ENCODE assay signal across 8 cellular contexts in the genomic region with DNA sequence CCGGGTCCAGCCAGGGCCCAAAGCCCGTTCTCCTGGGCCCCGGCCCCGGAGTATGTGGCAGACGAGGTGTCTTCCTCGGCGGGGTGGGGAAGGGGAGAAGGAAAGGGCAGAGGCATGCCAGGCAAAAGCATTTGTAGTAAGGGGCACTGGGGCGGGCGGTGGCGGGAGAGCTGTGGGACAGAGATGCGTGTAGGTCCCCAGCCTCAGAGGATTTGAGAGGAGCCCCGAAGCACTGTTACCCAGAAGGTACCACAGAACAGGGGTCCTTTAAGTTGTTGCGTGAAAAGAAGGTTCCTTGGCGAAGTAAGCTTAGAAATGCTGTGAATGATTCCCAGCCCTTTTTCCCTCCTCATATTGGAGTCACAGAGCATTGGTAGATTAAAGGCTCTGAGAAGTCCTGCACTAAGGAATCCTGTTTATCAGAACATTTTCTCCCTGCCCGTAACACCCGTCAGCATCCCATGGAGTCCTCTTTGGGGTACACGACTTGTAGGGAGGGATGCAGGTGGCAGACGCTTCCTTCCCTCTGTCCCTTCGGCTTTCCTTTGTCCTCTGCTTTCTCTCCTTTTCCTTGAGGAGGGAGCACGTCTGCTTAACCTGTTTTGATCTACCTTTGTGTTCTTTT. TPM values are rescaled to one million over a fixed set of nuclear protein-coding genes. Genes with fewer than 3 reads are reported as not detected.
DNase-seq lines count a peak whose midpoint lies in the region; ATAC-seq and TF ChIP-seq lines count a peak whose summit lies in the region.

No MANE protein-coding gene starts in this region.

- H3K9me3 ChIP-seq in RWPE2 (ENCODE audit: severe bottlenecking), result no peaks in the 10 kb centered on the region

- no peaks in the 10 kb centered on the region; the same call in none of the 2 replicates for H3K27me3 ChIP-seq in GM06990 (replicated peaks; ENCODE audit: control insufficient read depth, insufficient read depth, low read length)
- H3K27me3 ChIP-seq in RWPE2 (ENCODE audit: insufficient read depth, poor library complexity, severe bottlenecking), result no peaks in the 10 kb centered on the region
- H3K27me3 ChIP-seq in rectal smooth muscle tissue (ENCODE audit: control insufficient read depth, insufficient read depth, low read length), result no peaks in the 10 kb centered on the region

- H3K27ac ChIP-seq in RWPE2 (ENCODE audit: poor library complexity, severe bottlenecking), result no peak overlapping the region
- H3K27ac ChIP-seq in rectal smooth muscle tissue (ENCODE audit: low read depth, low read length), result peak overlapping the region; percentile 64

- DNase-seq in GM06990 (ENCODE audit: extremely low read depth, insufficient read length), result no peak
- DNase-seq in RWPE2 (ENCODE audit: low spot score), result no peak
- no peak for DNase-seq in fibroblast of mammary gland (ENCODE audit: low read depth)
- DNase-seq in NCI-H226, result no peak
- no peak for DNase-seq in cerebellum (ENCODE audit: low spot score)

- H3K36me3 ChIP-seq in GM06990 (ENCODE audit: control insufficient read depth, insufficient read depth, low read length) (no peaks in the 10 kb centered on the region), RWPE2 (ENCODE audit: low read depth) (no peaks in the 10 kb centered on the region), rectal smooth muscle tissue (ENCODE audit: control insufficient read depth, insufficient read depth, low read length) (no peaks in the 10 kb centered on the region)

- no peak for TF ChIP-seq CTCF in GM06990 (IDR thresholded peaks at IDR 0.05; ENCODE audit: insufficient read depth, low read length, poor library complexity, severe bottlenecking)
- no peak for TF ChIP-seq CTCF in RWPE2 (IDR thresholded peaks at IDR 0.05; ENCODE audit: poor library complexity, severe bottlenecking)
- no peak for TF ChIP-seq CTCF in fibroblast of mammary gland (conservative IDR thresholded peaks at IDR 0.05; ENCODE audit: control insufficient read depth, insufficient read depth, low read depth, low read length)

- ATAC-seq in RWPE2 (ENCODE audit: low read depth) (no peak), GM19023 (IDR thresholded peaks at IDR 0.05; ENCODE audit: unreplicated experiment) (no peak), GM18519 (IDR thresholded peaks at IDR 0.05; ENCODE audit: low FRiP score, unreplicated experiment) (no peak)

- peak overlapping the region; percentile 13 for H3K9ac ChIP-seq in rectal smooth muscle tissue (ENCODE audit: low read length)

- H3K4me3 ChIP-seq in GM06990 (replicated peaks; ENCODE audit: low read depth, low read length) (peak overlapping the region; percentile 45), RWPE2 (ENCODE audit: severe bottlenecking) (peak overlapping the region; percentile 40), fibroblast of mammary gland (ENCODE audit: control insufficient read depth, low read depth, low read length) (peak overlapping the region; percentile 46), rectal smooth muscle tissue (ENCODE audit: low read length) (peak overlapping the region; percentile 63)

- H3K4me1 ChIP-seq in RWPE2 (ENCODE audit: insufficient read depth, poor library complexity, severe bottlenecking), result no peaks in the 10 kb centered on the region
- H3K4me1 ChIP-seq in rectal smooth muscle tissue (ENCODE audit: control insufficient read depth, insufficient read depth, low read length), result peaks cover 4% of the 10 kb centered on the region

RNA-seq across cellular contexts. Expression of gene GAREM2, which starts 12.5 kb away (rescaled TPM):
- total RNA-seq in cerebellum, result 11.0 TPM

RNA-seq across cellular contexts. Expression of gene HADHA, which starts 59.0 kb away (rescaled TPM):
- total RNA-seq in cerebellum, result 62.0 TPM

RNA-seq across cellular contexts. Expression of gene HADHB, which starts 59.3 kb away (rescaled TPM):
- 53.7 TPM for total RNA-seq in cerebellum
